8 cellular contexts compared by ENCODE assay signal in genomic region chr19:43555185-43555770, GRCh38. TPM values are rescaled to one million over a fixed set of nuclear protein-coding genes. Genes with fewer than 3 reads are reported as not detected.
A peak's percentile ranks its signal among the peaks of the same experiment; 100 is the strongest.
DNase-seq lines count a peak whose midpoint lies in the region; ATAC-seq and TF ChIP-seq lines count a peak whose summit lies in the region.

No MANE protein-coding gene starts in this region.

- peak overlapping the region; percentile 49 for H3K27ac Mint-ChIP-seq in T-helper 1 cell treated with Interleukin-12 subunit alpha and Interleukin-12 subunit beta and Interleukin-4 antibody, amounts not matched to agents 30 μg/mL and 1 μg/mL, for 36 hours

- H3K4me1 Mint-ChIP-seq in T-helper 1 cell treated with Interleukin-12 subunit alpha and Interleukin-12 subunit beta and Interleukin-4 antibody, amounts not matched to agents 30 μg/mL and 1 μg/mL, for 36 hours (ENCODE audit: low read depth), result peaks cover 6% of the 10 kb centered on the region

- H3K36me3 ChIP-seq in MG63 (peaks cover 61% of the 10 kb centered on the region), gastrocnemius medialis (peaks cover 0 to 51% of the 10 kb centered on the region in 2 donors)

- intact Hi-C loops in left cardiac atrium (cut with DNase I), result loop anchor here in 1 of 2 donors (10.0 kb wide), 1 partner anchor 100 kb away; no protein-coding TSS in a partner anchor
- intact Hi-C loops in gastrocnemius medialis (cut with DNase I; ENCODE audit: low total_unique reads), result no loop called here

- H3K27ac ChIP-seq in gastrocnemius medialis, result no peak overlapping the region

- ATAC-seq in left cardiac atrium (peak in 1 of 2 donors; percentile 63), gastrocnemius medialis (no peak), HG02623 (IDR thresholded peaks at IDR 0.05; ENCODE audit: unreplicated experiment) (no peak), HG02571 (IDR thresholded peaks at IDR 0.05; ENCODE audit: unreplicated experiment) (no peak)

- no peaks in the 10 kb centered on the region for H3K9me3 Mint-ChIP-seq in T-helper 1 cell treated with Interleukin-12 subunit alpha and Interleukin-12 subunit beta and Interleukin-4 antibody, amounts not matched to agents 30 μg/mL and 1 μg/mL, for 36 hours

- H3K4me3 Mint-ChIP-seq in T-helper 1 cell treated with Interleukin-12 subunit alpha and Interleukin-12 subunit beta and Interleukin-4 antibody, amounts not matched to agents 30 μg/mL and 1 μg/mL, for 36 hours, result no peak overlapping the region

- H3K27me3 Mint-ChIP-seq in T-helper 1 cell treated with Interleukin-12 subunit alpha and Interleukin-12 subunit beta and Interleukin-4 antibody, amounts not matched to agents 30 μg/mL and 1 μg/mL, for 36 hours (ENCODE audit: low read depth), result no peaks in the 10 kb centered on the region

- peaks cover 20% of the 10 kb centered on the region for H3K36me3 Mint-ChIP-seq in T-helper 1 cell treated with Interleukin-12 subunit alpha and Interleukin-12 subunit beta and Interleukin-4 antibody, amounts not matched to agents 30 μg/mL and 1 μg/mL, for 36 hours (ENCODE audit: low read depth)

- DNase-seq in GF-D8 (lab: John Stamatoyannopoulos, UW), result peak; percentile 25
- DNase-seq in MG63, result peak; percentile 68
- peak; percentile 74 for DNase-seq in activated naive CD8-positive, alpha-beta T cell treated with anti-CD3 and anti-CD28 coated beads, Interleukin-2, amount 50 U/mL, for 16 hours (ENCODE audit: low read depth, low spot score)
- DNase-seq in left cardiac atrium, result peak; percentile 53
- DNase-seq in gastrocnemius medialis, result peak in 1 of 2 donors; percentile 30

- no peak overlapping the region for H3K4me3 ChIP-seq in MG63
- H3K4me3 ChIP-seq in gastrocnemius medialis, result no peak overlapping the region

- no peaks in the 10 kb centered on the region for H3K27me3 ChIP-seq in MG63
- no peaks in the 10 kb centered on the region for H3K27me3 ChIP-seq in gastrocnemius medialis

- no peak for TF ChIP-seq POLR2A in gastrocnemius medialis (IDR thresholded peaks at IDR 0.05)

- H3K9me3 ChIP-seq in MG63 (no peaks in the 10 kb centered on the region), gastrocnemius medialis (no peaks in the 10 kb centered on the region)

- in situ Hi-C loops in gastrocnemius medialis (cut with MboI; ENCODE audit: low sequenced_read_pairs in 4 of 4), result no loop called here

- H3K4me1 ChIP-seq in gastrocnemius medialis, result no peaks in the 10 kb centered on the region

- TF ChIP-seq CTCF in gastrocnemius medialis (IDR thresholded peaks at IDR 0.05 in 4 of 5, conservative IDR thresholded peaks at IDR 0.05 in 1 of 5), result peak in 3 of 5 experiments; percentile 20 to 51 (median 22)

RNA-seq across cellular contexts. Expression of gene XRCC1, which starts 20.0 kb away (rescaled TPM):
- total RNA-seq in MG63 (2014; rRNA removed; shearing (Covaris generic); ENCODE audit: low replicate concordance), result 49.7 and 59.3 TPM in 2 replicates
- total RNA-seq in left cardiac atrium, result 10 to 100 TPM; 14.0 to 17.4 TPM
- 10 to 100 TPM in 3 of 4 donors, 1 to 10 TPM in 1; 9.3 to 20.3 (median 16.7) TPM for total RNA-seq in gastrocnemius medialis

RNA-seq across cellular contexts. Expression of gene PINLYP, which starts 20.3 kb away (rescaled TPM):
- total RNA-seq in MG63 (2014; rRNA removed; shearing (Covaris generic); ENCODE audit: low replicate concordance), result 2.3 TPM in 1 of 2 replicates, not detected in the other
- total RNA-seq in left cardiac atrium (1 to 10 TPM; 3.2 to 4.0 TPM), gastrocnemius medialis (1 to 10 TPM in 1 of 4 donors, not detected in 3; 1.2 TPM)

RNA-seq across cellular contexts. Expression of gene ZNF575, which starts 22.3 kb away (rescaled TPM):
- not detected in 2 replicates for total RNA-seq in MG63 (2014; rRNA removed; shearing (Covaris generic); ENCODE audit: low replicate concordance)
- total RNA-seq in left cardiac atrium (1 to 10 TPM; 1.1 to 1.6 TPM), gastrocnemius medialis (not detected)

RNA-seq across cellular contexts. Expression of gene ETHE1, which starts 28.3 kb away (rescaled TPM):
- 76.7 and 101 TPM in 2 replicates for total RNA-seq in MG63 (2014; rRNA removed; shearing (Covaris generic); ENCODE audit: low replicate concordance)
- total RNA-seq in left cardiac atrium (10 to 100 TPM; 13.7 to 17.9 TPM), gastrocnemius medialis (10 to 100 TPM; 18.6 to 34.8 (median 29.2) TPM)

RNA-seq across cellular contexts. Expression of gene IRGQ, which starts 40.7 kb away (rescaled TPM):
- 13.3 and 16.9 TPM in 2 replicates for total RNA-seq in MG63 (2014; rRNA removed; shearing (Covaris generic); ENCODE audit: low replicate concordance)
- total RNA-seq in left cardiac atrium, result 10 to 100 TPM; 18.3 to 27.8 TPM
- 10 to 100 TPM; 20.2 to 25.8 (median 23.6) TPM for total RNA-seq in gastrocnemius medialis
